Comparison of ENCODE assay signal across 8 cellular contexts in the genomic region with DNA sequence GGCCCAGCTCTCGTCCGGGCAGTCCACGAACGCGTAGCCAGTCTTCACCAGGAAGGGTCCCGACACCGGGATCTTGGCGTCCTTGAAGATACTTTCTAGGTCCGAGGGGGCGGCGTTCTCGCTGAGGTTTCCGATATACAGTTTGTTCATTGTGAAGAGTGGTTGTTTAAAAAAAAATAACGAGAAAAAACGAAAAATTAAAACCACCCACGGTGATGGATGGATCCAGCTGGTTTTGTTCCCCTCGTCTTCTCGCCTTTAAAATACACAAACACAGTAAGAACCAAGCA. TPM values are rescaled to one million over a fixed set of nuclear protein-coding genes. Genes with fewer than 3 reads are reported as not detected.
DNase-seq lines count a peak whose midpoint lies in the region; ATAC-seq and TF ChIP-seq lines count a peak whose summit lies in the region.

No MANE protein-coding gene starts in this region.

- POLR2A ChIA-PET in activated CD4-positive, alpha-beta T cell treated with anti-CD3 and anti-CD28 coated beads for 36 hours (lab: Charles Lee) = interaction anchor here (0.6 kb wide), 1 partner anchor 13 kb away, joined by 5 read pairs; no protein-coding TSS in a partner anchor
- POLR2A ChIA-PET in T-cell (lab: Charles Lee) = interaction anchor here in 1 of 2 donors (0.7 kb wide), 1 partner anchor 8 kb away, joined by 3 read pairs; no protein-coding TSS in a partner anchor

- H3K36me3 ChIP-seq in tibial artery = no peaks in the 10 kb centered on the region

- H3K4me1 Mint-ChIP-seq in activated CD4-positive, alpha-beta T cell treated with anti-CD3 and anti-CD28 coated beads for 36 hours = peaks cover 35% of the 10 kb centered on the region
- H3K4me1 Mint-ChIP-seq in T-cell = peaks cover 37 to 44% (median 37%) of the 10 kb centered on the region in 3 donors
- H3K4me1 Mint-ChIP-seq in stimulated activated memory B cell treated with anti-CD40 and anti-IgM and Interleukin-4, amounts not matched to agents 10 μg/mL and 1 μg/mL and 100 μg/mL, for 72 hours = peaks cover 34% of the 10 kb centered on the region

- H3K4me3 Mint-ChIP-seq in activated CD4-positive, alpha-beta T cell treated with anti-CD3 and anti-CD28 coated beads for 36 hours = peak overlapping the region; percentile 77
- peak overlapping the region; percentile 64 to 85 (median 69) for H3K4me3 Mint-ChIP-seq in T-cell
- H3K4me3 Mint-ChIP-seq in stimulated activated memory B cell treated with anti-CD40 and anti-IgM and Interleukin-4, amounts not matched to agents 10 μg/mL and 1 μg/mL and 100 μg/mL, for 72 hours = peak overlapping the region; percentile 77

- H3K36me3 Mint-ChIP-seq in activated CD4-positive, alpha-beta T cell treated with anti-CD3 and anti-CD28 coated beads for 36 hours (ENCODE audit: low read depth) = peaks cover 2% of the 10 kb centered on the region
- no peaks in the 10 kb centered on the region for H3K36me3 Mint-ChIP-seq in T-cell
- no peaks in the 10 kb centered on the region for H3K36me3 Mint-ChIP-seq in stimulated activated memory B cell treated with anti-CD40 and anti-IgM and Interleukin-4, amounts not matched to agents 10 μg/mL and 1 μg/mL and 100 μg/mL, for 72 hours

- H3K9me3 Mint-ChIP-seq in activated CD4-positive, alpha-beta T cell treated with anti-CD3 and anti-CD28 coated beads for 36 hours (ENCODE audit: low read depth) = no peaks in the 10 kb centered on the region
- no peaks in the 10 kb centered on the region for H3K9me3 Mint-ChIP-seq in T-cell
- H3K9me3 Mint-ChIP-seq in stimulated activated memory B cell treated with anti-CD40 and anti-IgM and Interleukin-4, amounts not matched to agents 10 μg/mL and 1 μg/mL and 100 μg/mL, for 72 hours = no peaks in the 10 kb centered on the region

- H3K27me3 Mint-ChIP-seq in activated CD4-positive, alpha-beta T cell treated with anti-CD3 and anti-CD28 coated beads for 36 hours = peaks cover 63% of the 10 kb centered on the region
- peaks cover 63 to 73% of the 10 kb centered on the region in 2 donors for H3K27me3 Mint-ChIP-seq in T-cell
- peaks cover 73% of the 10 kb centered on the region for H3K27me3 Mint-ChIP-seq in stimulated activated memory B cell treated with anti-CD40 and anti-IgM and Interleukin-4, amounts not matched to agents 10 μg/mL and 1 μg/mL and 100 μg/mL, for 72 hours

- no peak for DNase-seq in activated CD4-positive, alpha-beta T cell treated with anti-CD3 and anti-CD28 coated beads for 36 hours
- no peak for DNase-seq in activated CD4-positive, alpha-beta T cell treated with anti-CD3 and anti-CD28 coated beads, Interleukin-2, amount 50 U/mL, for 1 hour
- DNase-seq in T-cell (peak in 1 of 34 experiments; percentile 10), fibroblast of villous mesenchyme (ENCODE audit: low read depth) (no peak), tibial artery (no peak), NCI-H146 (lab: John Stamatoyannopoulos, UW) (no peak), NCI-H2081 (lab: John Stamatoyannopoulos, UW) (no peak)

- peaks cover 0 to 53% (median 45%) of the 10 kb centered on the region in 4 donors for H3K4me1 ChIP-seq in tibial artery

- intact Hi-C loops in activated CD4-positive, alpha-beta T cell treated with anti-CD3 and anti-CD28 coated beads for 36 hours (cut with DNase I, micrococcal nuclease) = loop anchor here (1.0 to 10.0 kb wide), 9 partner anchors 62 to 1102 kb away; a partner anchor contains a TSS
- intact Hi-C loops in tibial artery (cut with DNase I; ENCODE audit: low total_unique reads) = no loop called here

- H3K9me3 ChIP-seq in tibial artery = no peaks in the 10 kb centered on the region

- ATAC-seq in activated CD4-positive, alpha-beta T cell treated with anti-CD3 and anti-CD28 coated beads for 36 hours = no peak
- no peak for ATAC-seq in T-cell (replicated peaks in 1 of 4)
- ATAC-seq in stimulated activated memory B cell treated with anti-CD40 and anti-IgM and Interleukin-4, amounts not matched to agents 10 μg/mL and 1 μg/mL and 100 μg/mL, for 72 hours = no peak

- CTCF ChIA-PET in activated CD4-positive, alpha-beta T cell treated with anti-CD3 and anti-CD28 coated beads for 36 hours (lab: Charles Lee) = interaction anchor here (0.5 kb wide), 1 partner anchor 41 kb away, joined by 3 read pairs; no protein-coding TSS in a partner anchor
- CTCF ChIA-PET in T-cell (lab: Charles Lee) = no interaction called here

- H3K4me3 ChIP-seq in fibroblast of villous mesenchyme (ENCODE audit: low read depth, low read length) = peak overlapping the region; percentile 81
- H3K4me3 ChIP-seq in tibial artery = peak overlapping the region in 1 of 2 donors; percentile 42

- H3K27ac Mint-ChIP-seq in activated CD4-positive, alpha-beta T cell treated with anti-CD3 and anti-CD28 coated beads for 36 hours = peak overlapping the region; percentile 42
- H3K27ac Mint-ChIP-seq in T-cell = peak overlapping the region in 1 of 2 donors; percentile 69
- H3K27ac Mint-ChIP-seq in stimulated activated memory B cell treated with anti-CD40 and anti-IgM and Interleukin-4, amounts not matched to agents 10 μg/mL and 1 μg/mL and 100 μg/mL, for 72 hours = peak overlapping the region; percentile 38

- peaks cover 19 to 100% of the 10 kb centered on the region in 2 donors for H3K27me3 ChIP-seq in tibial artery

- no peak overlapping the region for H3K27ac ChIP-seq in tibial artery

- TF ChIP-seq CTCF in fibroblast of villous mesenchyme (IDR thresholded peaks at IDR 0.05; ENCODE audit: insufficient read depth, low read depth, low read length) = no peak
- TF ChIP-seq CTCF in tibial artery (IDR thresholded peaks at IDR 0.05) = no peak

RNA-seq across cellular contexts. Expression of a gene that starts 0.4 kb away (rescaled TPM):
- total RNA-seq in activated CD4-positive, alpha-beta T cell treated with anti-CD3 and anti-CD28 coated beads for 36 hours = 1 to 10 TPM in 1 of 2 experiments, under 1 TPM in 1; 0.64 to 1.1 TPM
- total RNA-seq in T-cell = 1 to 10 TPM in 1 of 5 donors, under 1 TPM in 3, not detected in 1; 0.46 to 1.9 (median 0.55) TPM
- total RNA-seq in fibroblast of villous mesenchyme = 9.1 and 12.2 TPM in 2 replicates
